Comparison of ENCODE assay signal across 30 cellular contexts in the genomic region with DNA sequence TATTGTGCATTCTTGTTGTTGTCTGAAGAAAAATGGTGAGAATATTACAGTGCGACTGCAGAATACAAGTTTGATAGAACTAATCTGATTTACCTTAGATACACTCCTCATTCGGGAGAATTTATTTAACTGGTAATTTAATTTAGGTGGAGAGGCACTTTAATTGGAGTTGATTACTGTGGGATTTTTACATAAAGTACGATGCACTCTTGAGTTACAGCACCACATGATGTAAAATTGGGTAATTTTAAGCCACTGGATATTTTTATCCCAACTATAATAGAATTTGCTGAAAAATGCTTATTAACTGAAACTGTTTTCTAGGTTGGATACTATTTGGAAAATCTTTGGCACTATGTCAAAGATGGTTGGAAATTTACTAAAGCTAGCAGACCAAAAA. TPM values are rescaled to one million over a fixed set of nuclear protein-coding genes. Genes with fewer than 3 reads are reported as not detected.
"Had no signal": no experiment of that assay in that cellular context is flagged by ENCODE, and none has a peak within 500 bp of the region (broad histone marks: within the 10 kb centered on the region; RNA-seq: fewer than 3 reads in every experiment).

No MANE protein-coding gene starts in this region.

- DNase-seq: stimulated activated CD4-positive, alpha-beta T cell treated with anti-CD3 and anti-CD28 coated beads, Interleukin-2, amount 100 ng/mL, for 48 hours; stimulated activated CD4-positive, alpha-beta T cell treated with anti-CD3 and anti-CD28 coated beads, Interleukin-4, amount 100 ng/mL, for 1 hour; stimulated activated CD4-positive, alpha-beta T cell treated with anti-CD3 and anti-CD28 coated beads, Interleukin-4, amount 100 ng/mL, for 24 hours; stimulated activated CD4-positive, alpha-beta T cell treated with anti-CD3 and anti-CD28 coated beads, Interleukin-4, amount 100 ng/mL, for 4 hours; stimulated activated CD8-positive, alpha-beta memory T cell treated with anti-CD3 and anti-CD28 coated beads, Interleukin-4, amount 100 ng/mL, for 48 hours; stimulated activated naive B cell treated with anti-CD40 and anti-IgM and Interleukin-4, amounts not matched to agents 10 μg/mL and 1 μg/mL and 100 μg/mL, for 72 hours; stimulated activated naive CD4-positive, alpha-beta T cell; stimulated activated naive CD4-positive, alpha-beta T cell treated with Interleukin-2 at 50 U/mL for 16 hours; stimulated activated naive CD8-positive, alpha-beta T cell treated with anti-CD3 and anti-CD28 coated beads, Interleukin-15, amount 100 ng/mL, for 72 hours; stimulated activated naive CD8-positive, alpha-beta T cell treated with anti-CD3 and anti-CD28 coated beads, Interleukin-15, Interleukin-2, amounts not matched to agents 100 U/mL and 50 U/mL, for 24 hours; stomach; substantia nigra; testis; thyroid gland; tibial artery; transverse colon; trophoblast cell; upper lobe of left lung; upper lobe of right lung; uterus had no signal

- H3K9me3 ChIP-seq: stomach, suprapubic skin, testis, thoracic aorta, thyroid gland, tibial artery, tibial nerve, transverse colon, upper lobe of left lung, upper lobe of right lung, uterus, vagina had no signal

- H3K4me3 ChIP-seq: stomach, suprapubic skin, testis, thoracic aorta, thyroid gland, tibial artery, tibial nerve, transverse colon, upper lobe of left lung, upper lobe of right lung, uterus, vagina had no signal

- H3K27ac ChIP-seq: stomach, suprapubic skin, testis, thoracic aorta, thyroid gland, tibial artery, tibial nerve, transverse colon, upper lobe of left lung, upper lobe of right lung, uterus, vagina had no signal

- H3K36me3 ChIP-seq: transverse colon, upper lobe of right lung, uterus had no signal

- FAIRE-seq: urothelium cell line had no signal

- ATAC-seq: stimulated activated effector memory CD8-positive, alpha-beta T cell treated with anti-CD3 and anti-CD28 coated beads, Interleukin-12 subunit alpha, Interleukin-12 subunit beta, amount 100 ng/mL, for 72 hours; stimulated activated memory B cell treated with anti-CD40 and anti-IgM and Interleukin-4, amounts not matched to agents 10 μg/mL and 1 μg/mL and 100 μg/mL, for 72 hours; stimulated activated naive B cell treated with anti-CD40 and anti-IgM and Interleukin-4, amounts not matched to agents 10 μg/mL and 1 μg/mL and 100 μg/mL, for 72 hours; stimulated activated naive CD8-positive, alpha-beta T cell treated with anti-CD3 and anti-CD28 coated beads, Interleukin-15, amount 100 ng/mL, for 72 hours; stimulated activated naive CD8-positive, alpha-beta T cell treated with anti-CD3 and anti-CD28 coated beads, Interleukin-15, Interleukin-2, amounts not matched to agents 100 U/mL and 50 U/mL, for 24 hours; upper lobe of right lung had no signal

- H3K4me1 ChIP-seq: testis, thyroid gland, transverse colon, upper lobe of left lung, upper lobe of right lung, uterus, vagina had no signal

- H3K27me3 ChIP-seq: stomach, suprapubic skin, testis, thyroid gland, tibial artery, tibial nerve, transverse colon, upper lobe of left lung, upper lobe of right lung, uterus, vagina had no signal

RNA-seq across cellular contexts. Expression of a gene that starts 35.4 kb away (rescaled TPM):
- total RNA-seq: subcutaneous adipose tissue, temporal lobe, thoracic aorta, thyroid gland, tibial nerve, upper lobe of right lung, urinary bladder, vagina had no signal
